Comparison of ENCODE assay signal across 8 cellular contexts in genomic region chr13:51453308-51453958, GRCh38. TPM values are rescaled to one million over a fixed set of nuclear protein-coding genes. Genes with fewer than 3 reads are reported as not detected.
DNase-seq lines count a peak whose midpoint lies in the region; ATAC-seq lines count a peak whose summit lies in the region.

No MANE protein-coding gene starts in this region.

- no peaks in the 10 kb centered on the region for H3K27me3 ChIP-seq in right cardiac atrium (ENCODE audit: control insufficient read depth, insufficient read depth)

- H3K4me1 ChIP-seq in right cardiac atrium (ENCODE audit: control insufficient read depth, insufficient read depth, low read length): no peaks in the 10 kb centered on the region

- peak overlapping the region; percentile 59 for H3K4me3 ChIP-seq in right cardiac atrium (ENCODE audit: low read length)

- under 1% methylated on average over 61 of the region's 62 CpGs for WGBS in right cardiac atrium

- intact Hi-C loops in right cardiac atrium (cut with DNase I): loop anchor here in 3 of 4 donors (5.0 to 10.0 kb wide), 4 partner anchors 129 to 351 kb away; partner anchors contain the start of genes WDFY2 (in 3 of the 3) and DHRS12 (in 1 of the 3)
- intact Hi-C loops in sciatic nerve (cut with DNase I): loop anchor here (5.0 kb wide), 1 partner anchor 279 kb away; no protein-coding TSS in a partner anchor

- ATAC-seq in GM21390 (IDR thresholded peaks at IDR 0.05; ENCODE audit: unreplicated experiment) (peak; percentile 43), right cardiac atrium (peak; percentile 71), sciatic nerve (peak; percentile 54)

- H3K9me3 ChIP-seq in right cardiac atrium (ENCODE audit: control insufficient read depth, low read length): no peaks in the 10 kb centered on the region

- peak overlapping the region; percentile 97 for H3K27ac ChIP-seq in right cardiac atrium (ENCODE audit: low read length)

- peak; percentile 92 for DNase-seq in DMS53 treated with DMSO at 0.1 percent for 48 hours (lab: John Stamatoyannopoulos, UW; ENCODE audit: unreplicated experiment)
- peak; percentile 81 for DNase-seq in HT1080 (ENCODE audit: low read depth)
- peak; percentile 52 for DNase-seq in SKM-1 (lab: John Stamatoyannopoulos, UW; ENCODE audit: unreplicated experiment)
- DNase-seq in activated naive CD8-positive, alpha-beta T cell treated with anti-CD3 and anti-CD28 coated beads, Interleukin-2, amount 50 U/mL, for 16 hours (ENCODE audit: low read depth, low spot score): peak; percentile 51
- DNase-seq in right cardiac atrium: peak; percentile 85 to 95 (median 94)
- peak; percentile 92 for DNase-seq in sciatic nerve (ENCODE audit: low spot score)
- no peak for DNase-seq in H4 (ENCODE audit: low spot score)

RNA-seq across cellular contexts. Expression of gene INTS6, which starts 0.6 kb away (rescaled TPM):
- total RNA-seq in HT1080 (2014; rRNA removed; shearing (Covaris generic)): 32.5 and 33.2 TPM in 2 replicates
- polyA plus RNA-seq in HT1080 (2015; cell fraction: cytosol; rRNA removed): 14.7 and 18.4 TPM in 2 replicates
- polyA plus RNA-seq in HT1080 (2015; cell fraction: nucleus; rRNA removed): 26.4 and 28.6 TPM in 2 replicates
- 10 to 100 TPM; 21.0 to 29.3 (median 25.4) TPM for total RNA-seq in right cardiac atrium
- polyA plus RNA-seq in right cardiac atrium: 12.9 TPM
- total RNA-seq in sciatic nerve: 49.8 TPM
- total RNA-seq in H4 (2014; rRNA removed; shearing (Covaris generic)): 18.6 and 21.0 TPM in 2 replicates
